15 cellular contexts compared by ENCODE assay signal in genomic region chr6:127481628-127482027, GRCh38. TPM values are rescaled to one million over a fixed set of nuclear protein-coding genes. Genes with fewer than 3 reads are reported as not detected.
DNase-seq lines count a peak whose midpoint lies in the region; ATAC-seq, FAIRE-seq and TF ChIP-seq lines count a peak whose summit lies in the region.
"Had no signal": no experiment of that assay in that cellular context is flagged by ENCODE, and none has a peak within 500 bp of the region (broad histone marks: within the 10 kb centered on the region; RNA-seq: fewer than 3 reads in every experiment).

No MANE protein-coding gene starts in this region.

- no peak overlapping the region for H3K4ac ChIP-seq in mesenchymal stem cell (ENCODE audit: low read depth in 1 of 2, low read length in 2 of 2)

- H3K4me2 ChIP-seq in PC-3 (ENCODE audit: low read length), result peak overlapping the region; percentile 45
- H3K4me2 ChIP-seq in endothelial cell of umbilical vein (ENCODE audit: insufficient read depth, low read length), result peak overlapping the region; percentile 31
- H3K4me2 ChIP-seq in mesenchymal stem cell (ENCODE audit: low read length, poor library complexity, severe bottlenecking), result no peak overlapping the region

- H3K9me3 ChIP-seq in PC-3 (ENCODE audit: low read length) (no peaks in the 10 kb centered on the region), endothelial cell of umbilical vein (replicated peaks; ENCODE audit: control insufficient read depth, insufficient read depth, low read length) (no peaks in the 10 kb centered on the region), mesenchymal stem cell (ENCODE audit: control insufficient read depth, low read length) (no peaks in the 10 kb centered on the region)
- H3K9me3 ChIP-seq: Peyer's patch had no signal

- H3K36me3 ChIP-seq in PC-3 (ENCODE audit: low read depth, low read length) (no peaks in the 10 kb centered on the region), endothelial cell of umbilical vein (ENCODE audit: control insufficient read depth in 2 of 2, extremely low read depth in 1 of 2, insufficient read depth in 2 of 2, low read length in 2 of 2) (no peaks in the 10 kb centered on the region), mesenchymal stem cell (ENCODE audit: control insufficient read depth in 1 of 2, insufficient read depth in 2 of 2, low read depth in 1 of 2, low read length in 2 of 2) (peaks cover 3 to 5% of the 10 kb centered on the region in 2 experiments)
- H3K36me3 ChIP-seq: Peyer's patch had no signal

- H3K4me3 Mint-ChIP-seq in type B pancreatic cell (no peak overlapping the region), CD14-positive monocyte (no peak overlapping the region)
- H3K4me3 Mint-ChIP-seq: activated naive CD8-positive, alpha-beta T cell treated with anti-CD3 and anti-CD28 coated beads, Interleukin-2, amount 10 ng/mL, durations not matched to agents 7 days and 5 days; stimulated activated naive B cell treated with anti-CD40 and anti-IgM and Interleukin-4, amounts not matched to agents 10 μg/mL and 1 μg/mL and 100 μg/mL, for 72 hours had no signal

- H3K23ac ChIP-seq in mesenchymal stem cell (ENCODE audit: low read length in 2 of 2), result no peak overlapping the region

- intact Hi-C loops in PC-3 (cut with micrococcal nuclease) (loop anchor here (5.0 kb wide), 1 partner anchor 36 kb away; the partner anchor contains the start of gene MTCL3), endothelial cell of umbilical vein (cut with micrococcal nuclease) (no loop called here), CD14-positive monocyte (cut with micrococcal nuclease) (no loop called here)

- no peak overlapping the region for H3K18ac ChIP-seq in mesenchymal stem cell (ENCODE audit: low read depth in 1 of 2, low read length in 2 of 2)

- H3K27ac Mint-ChIP-seq in type B pancreatic cell (no peak overlapping the region), CD14-positive monocyte (no peak overlapping the region)
- H3K27ac Mint-ChIP-seq: activated naive CD8-positive, alpha-beta T cell treated with anti-CD3 and anti-CD28 coated beads, Interleukin-2, amount 10 ng/mL, durations not matched to agents 7 days and 5 days; progenitor cell of endocrine pancreas; stimulated activated naive B cell treated with anti-CD40 and anti-IgM and Interleukin-4, amounts not matched to agents 10 μg/mL and 1 μg/mL and 100 μg/mL, for 72 hours had no signal

- H3K4me3 ChIP-seq in PC-3 (ENCODE audit: low read length), result no peak overlapping the region
- no peak overlapping the region for H3K4me3 ChIP-seq in endothelial cell of umbilical vein (replicated peaks in 1 of 3; ENCODE audit: insufficient read depth in 1 of 3, low read depth in 1 of 3, low read length in 3 of 3)
- peak overlapping the region in 1 of 2 experiments; percentile 30 for H3K4me3 ChIP-seq in mesenchymal stem cell (ENCODE audit: insufficient read depth in 1 of 2, low read depth in 1 of 2, low read length in 2 of 2)
- H3K4me3 ChIP-seq: Peyer's patch had no signal

- H2BK120ac ChIP-seq in mesenchymal stem cell (ENCODE audit: low read depth, low read length), result no peak overlapping the region

- TF ChIP-seq CTCF in PC-3 (conservative IDR thresholded peaks at IDR 0.05; ENCODE audit: low read depth, low read length) (no peak), endothelial cell of umbilical vein (IDR thresholded peaks at IDR 0.05; ENCODE audit: extremely low read depth in 1 of 2, insufficient read depth in 1 of 2, low read depth in 1 of 2, low read length in 2 of 2) (no peak), type B pancreatic cell (conservative IDR thresholded peaks at IDR 0.05) (no peak), CD14-positive monocyte (IDR thresholded peaks at IDR 0.05) (no peak)

- H2AK5ac ChIP-seq in mesenchymal stem cell (ENCODE audit: low read length, severe bottlenecking), result no peak overlapping the region

- H3K27ac ChIP-seq in PC-3 (ENCODE audit: low read length), result peak overlapping the region; percentile 45
- no peak overlapping the region for H3K27ac ChIP-seq in endothelial cell of umbilical vein (ENCODE audit: insufficient read depth, low read depth, low read length)
- H3K27ac ChIP-seq in mesenchymal stem cell (ENCODE audit: low read length, poor library complexity, severe bottlenecking), result peak overlapping the region; percentile 89
- H3K27ac ChIP-seq: Peyer's patch had no signal

- no peak overlapping the region for H2BK5ac ChIP-seq in mesenchymal stem cell (ENCODE audit: low read depth, low read length, poor library complexity, severe bottlenecking)

- TF ChIP-seq POLR2A in endothelial cell of umbilical vein (IDR thresholded peaks at IDR 0.05; ENCODE audit: low read depth, low read length) (no peak), erythroblast (IDR thresholded peaks at IDR 0.05; ENCODE audit: low read length) (no peak)

- 43% methylated on average over 4 of the region's 4 CpGs for WGBS in mesenchymal stem cell

- no peak overlapping the region for H2BK12ac ChIP-seq in mesenchymal stem cell (ENCODE audit: low read length in 2 of 2)

- H4K91ac ChIP-seq in mesenchymal stem cell (ENCODE audit: low read length), result no peak overlapping the region

- H3K9me1 ChIP-seq in endothelial cell of umbilical vein (replicated peaks; ENCODE audit: control insufficient read depth, extremely low read depth, insufficient read depth, low read length), result no peaks in the 10 kb centered on the region

- H4K20me1 ChIP-seq in PC-3 (ENCODE audit: low read length), result no peaks in the 10 kb centered on the region
- no peaks in the 10 kb centered on the region for H4K20me1 ChIP-seq in endothelial cell of umbilical vein (replicated peaks; ENCODE audit: control insufficient read depth, extremely low read depth, insufficient read depth, low read length)

- H4K8ac ChIP-seq in mesenchymal stem cell (ENCODE audit: low read length), result no peak overlapping the region

- H3F3A ChIP-seq in PC-3 (ENCODE audit: low read length, unreplicated experiment), result no peaks in the 10 kb centered on the region

- no peaks in the 10 kb centered on the region for H3K27me3 ChIP-seq in PC-3 (ENCODE audit: low read length)
- peaks cover 4 to 17% of the 10 kb centered on the region in 2 experiments for H3K27me3 ChIP-seq in endothelial cell of umbilical vein (ENCODE audit: control insufficient read depth in 2 of 2, insufficient read depth in 2 of 2, low read length in 2 of 2)
- H3K27me3 ChIP-seq in mesenchymal stem cell (ENCODE audit: control insufficient read depth in 1 of 2, insufficient read depth in 1 of 2, low read length in 2 of 2), result no peaks in the 10 kb centered on the region
- H3K27me3 ChIP-seq: Peyer's patch had no signal

- H2AFZ ChIP-seq in PC-3 (ENCODE audit: low read length) (no peak overlapping the region), endothelial cell of umbilical vein (ENCODE audit: low read depth, low read length) (no peak overlapping the region), mesenchymal stem cell (ENCODE audit: low read depth, low read length) (no peak overlapping the region)

- FAIRE-seq in endothelial cell of umbilical vein (lab: Jason Lieb, UNC), result peak; percentile 64

- DNase-seq in EL (peak; percentile 89), PC-3 (peak; percentile 68), endothelial cell of umbilical vein (ENCODE audit: low read depth, low spot score) (peak; percentile 69), mesenchymal stem cell (peak; percentile 29), erythroblast (lab: John Stamatoyannopoulos, UW) (no peak), type B pancreatic cell (ENCODE audit: extremely low spot score, unreplicated experiment) (no peak), CD14-positive monocyte (ENCODE audit: low spot score) (no peak)
- DNase-seq: activated CD8-positive, alpha-beta memory T cell treated with anti-CD3 and anti-CD28 coated beads, Interleukin-2, amount 50 U/mL, for 4 hours; activated naive CD8-positive, alpha-beta T cell treated with anti-CD3 and anti-CD28 coated beads, Interleukin-2, amount 10 ng/mL, durations not matched to agents 7 days and 5 days; NCI-H2171; Peyer's patch; stimulated activated CD4-positive, alpha-beta T cell treated with anti-CD3 and anti-CD28 coated beads, Interleukin-4, amount 100 ng/mL, for 1 hour; stimulated activated naive B cell treated with anti-CD40 and anti-IgM and Interleukin-4, amounts not matched to agents 10 μg/mL and 1 μg/mL and 100 μg/mL, for 72 hours had no signal

- H3K9ac ChIP-seq in PC-3 (ENCODE audit: low read length) (no peak overlapping the region), endothelial cell of umbilical vein (replicated peaks; ENCODE audit: extremely low read depth, insufficient read depth, low read length) (no peak overlapping the region), mesenchymal stem cell (ENCODE audit: low read length) (peak overlapping the region; percentile 69)

- CTCF ChIA-PET in PC-3 (lab: Charles Lee) (no interaction called here), endothelial cell of umbilical vein (lab: Charles Lee) (interaction anchor here (2.3 to 2.5 kb wide), 3 partner anchors 16 to 57 kb away, joined by 7 to 15 read pairs (median 11); no protein-coding TSS in a partner anchor)

- peak; percentile 42 for ATAC-seq in PC-3
- no peak for ATAC-seq in HG03460 (IDR thresholded peaks at IDR 0.05; ENCODE audit: unreplicated experiment)
- ATAC-seq: stimulated activated naive B cell treated with anti-CD40 and anti-IgM and Interleukin-4, amounts not matched to agents 10 μg/mL and 1 μg/mL and 100 μg/mL, for 72 hours had no signal

- no peaks in the 10 kb centered on the region for H3K27me3 Mint-ChIP-seq in type B pancreatic cell
- peaks cover 0 to 3% (median 0%) of the 10 kb centered on the region in 3 donors for H3K27me3 Mint-ChIP-seq in CD14-positive monocyte (ENCODE audit: low read depth in 3 of 3)
- H3K27me3 Mint-ChIP-seq: activated naive CD8-positive, alpha-beta T cell treated with anti-CD3 and anti-CD28 coated beads, Interleukin-2, amount 10 ng/mL, durations not matched to agents 7 days and 5 days; progenitor cell of endocrine pancreas; stimulated activated naive B cell treated with anti-CD40 and anti-IgM and Interleukin-4, amounts not matched to agents 10 μg/mL and 1 μg/mL and 100 μg/mL, for 72 hours had no signal

- peaks cover 53% of the 10 kb centered on the region for H3K4me1 ChIP-seq in PC-3 (ENCODE audit: insufficient read depth, low read length)
- H3K4me1 ChIP-seq in endothelial cell of umbilical vein (ENCODE audit: control insufficient read depth, extremely low read depth, insufficient read depth, low read length), result peaks cover 4% of the 10 kb centered on the region
- H3K4me1 ChIP-seq in mesenchymal stem cell (ENCODE audit: control insufficient read depth, insufficient read depth, low read depth, low read length), result peaks cover 2% of the 10 kb centered on the region

- POLR2A ChIA-PET in PC-3 (lab: Charles Lee; ENCODE audit: unreplicated experiment), result no interaction called here
- POLR2A ChIA-PET in endothelial cell of umbilical vein (lab: Charles Lee), result no interaction called here

- no peak overlapping the region for H2BK15ac ChIP-seq in mesenchymal stem cell (ENCODE audit: low read depth, poor library complexity, severe bottlenecking)

- peaks cover 10% of the 10 kb centered on the region for H3K79me1 ChIP-seq in mesenchymal stem cell (replicated peaks; ENCODE audit: low read length, poor library complexity, severe bottlenecking)

- H3K36me3 Mint-ChIP-seq in type B pancreatic cell (no peaks in the 10 kb centered on the region), CD14-positive monocyte (no peaks in the 10 kb centered on the region)

- dilution Hi-C loops in endothelial cell of umbilical vein (cut with MboI; ENCODE audit: extremely low pct_ligation_motif_present, low sequenced_read_pairs), result no loop called here

- H3K9me2 ChIP-seq in PC-3 (replicated peaks; ENCODE audit: low read length), result no peaks in the 10 kb centered on the region

- H3K4me1 Mint-ChIP-seq in type B pancreatic cell (ENCODE audit: unreplicated experiment) (no peaks in the 10 kb centered on the region), CD14-positive monocyte (peaks cover 15% of the 10 kb centered on the region)

- H3K79me2 ChIP-seq in PC-3 (ENCODE audit: low read length) (no peaks in the 10 kb centered on the region), endothelial cell of umbilical vein (ENCODE audit: control insufficient read depth, insufficient read depth, low read length) (no peaks in the 10 kb centered on the region)

- BruUV-seq in PC-3 (replicated peaks; lab: Mats Ljungman, UMichigan), result no TSS peak
- BruUV-seq in endothelial cell of umbilical vein (replicated peaks; lab: Mats Ljungman, UMichigan), result no TSS peak

- H3K9me3 Mint-ChIP-seq in type B pancreatic cell (no peaks in the 10 kb centered on the region), CD14-positive monocyte (peaks cover 0 to 2% (median 0%) of the 10 kb centered on the region in 7 donors)
- H3K9me3 Mint-ChIP-seq: stimulated activated naive B cell treated with anti-CD40 and anti-IgM and Interleukin-4, amounts not matched to agents 10 μg/mL and 1 μg/mL and 100 μg/mL, for 72 hours had no signal

- no peak overlapping the region for H3K14ac ChIP-seq in mesenchymal stem cell (ENCODE audit: low read length in 2 of 2)

RNA-seq across cellular contexts. Expression of gene KIAA0408, which starts 22.4 kb away (rescaled TPM):
- 0.04 TPM in 1 of 2 replicates, not detected in the other for total RNA-seq in PC-3 (2014; rRNA removed)
- not detected in 2 replicates for total RNA-seq in endothelial cell of umbilical vein
- not detected in 2 replicates for polyA plus RNA-seq in endothelial cell of umbilical vein
- polyA plus RNA-seq in endothelial cell of umbilical vein (2011; cell fraction: cytosol; rRNA removed), result not detected in 2 replicates
- not detected in 2 replicates for polyA plus RNA-seq in endothelial cell of umbilical vein (2011; cell fraction: nucleus; rRNA removed)
- not detected in 2 replicates for polyA plus RNA-seq in endothelial cell of umbilical vein (2012)
- not detected in 2 replicates for polyA minus RNA-seq in endothelial cell of umbilical vein
- polyA minus RNA-seq in endothelial cell of umbilical vein (2011; cell fraction: cytosol; rRNA and poly(A)+ RNA removed), result not detected
- polyA minus RNA-seq in endothelial cell of umbilical vein (2011; cell fraction: nucleus; rRNA and poly(A)+ RNA removed), result not detected in 2 replicates
- 1.9 TPM for polyA plus RNA-seq in mesenchymal stem cell (2013, experiment 1 of 2)
- 1.9 TPM for polyA plus RNA-seq in mesenchymal stem cell (2013, experiment 2 of 2)
- 3.3 and 7.8 TPM in 2 replicates for total RNA-seq in type B pancreatic cell (ENCODE audit: low replicate concordance)
- not detected for polyA plus RNA-seq in CD14-positive monocyte

Comparison
In these comparisons a context has a peak if more than half of its experiments do, and no peak if none do; other contexts are left out.
1. DNase-seq: peak in EL (single experiment), PC-3 (single experiment), endothelial cell of umbilical vein (single experiment) and mesenchymal stem cell (single experiment); none in erythroblast (0 of 2), type B pancreatic cell (single experiment) and CD14-positive monocyte (single experiment).